In the genomic region with DNA sequence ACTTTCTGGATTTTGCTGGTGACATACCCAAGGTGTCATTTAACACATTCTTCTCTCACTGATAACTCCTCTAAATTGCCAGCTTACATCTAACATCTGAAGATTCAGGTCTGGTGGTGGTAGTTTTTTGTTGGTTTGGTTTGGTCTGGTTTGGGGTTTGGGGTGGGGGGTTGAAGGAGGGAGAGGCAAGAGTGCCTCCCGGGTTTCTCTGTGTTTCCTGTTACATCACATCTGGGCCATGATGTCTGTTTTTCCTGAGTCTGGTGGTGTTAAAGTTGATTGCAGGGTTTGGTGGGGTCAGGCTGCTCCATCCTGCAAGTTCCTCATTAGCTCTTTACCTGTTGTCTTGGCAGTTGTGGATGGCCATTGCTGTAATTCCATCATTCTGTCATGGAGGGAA, we compare ENCODE assay signal across 24 cellular contexts.
"Had no signal": no experiment of that assay in that cellular context is flagged by ENCODE, and none has a peak within 500 bp of the region (broad histone marks: within the 10 kb centered on the region; RNA-seq: fewer than 3 reads in every experiment).

No MANE protein-coding gene starts in this region.

- H3K27me3 Mint-ChIP-seq: activated naive CD4-positive, alpha-beta T cell treated with anti-CD3 and anti-CD28 coated beads, Interleukin-2, amount 50 U/mL, for 24 hours; dendritic cell treated with granulocyte-macrophage colony-stimulating factor and Interleukin-4, amounts not matched to agents 40 ng/mL and 50 ng/mL, for 4 days had no signal

- H3K4me3 ChIP-seq: cardiac muscle cell, gastroesophageal sphincter, heart left ventricle, lung, sigmoid colon, upper lobe of right lung had no signal

- H3K9me3 ChIP-seq: gastroesophageal sphincter, heart left ventricle, sigmoid colon, upper lobe of right lung had no signal

- H3K9me3 Mint-ChIP-seq: activated naive CD4-positive, alpha-beta T cell treated with anti-CD3 and anti-CD28 coated beads, Interleukin-2, amount 50 U/mL, for 24 hours; dendritic cell treated with granulocyte-macrophage colony-stimulating factor and Interleukin-4, amounts not matched to agents 40 ng/mL and 50 ng/mL, for 4 days; nephron progenitor cell; stimulated activated effector memory CD8-positive, alpha-beta T cell treated with anti-CD3 and anti-CD28 coated beads, Interleukin-12 subunit alpha, Interleukin-12 subunit beta, amount 100 ng/mL, for 72 hours had no signal

- H3K27ac ChIP-seq: cardiac muscle cell, gastroesophageal sphincter, heart left ventricle, sigmoid colon, upper lobe of right lung had no signal

- ATAC-seq: activated CD4-positive, CD25-positive, alpha-beta regulatory T cell treated with anti-CD3 and anti-CD28 coated beads, Interleukin-2, amount 50 U/mL, for 24 hours; esophagus mucosa; gastroesophageal sphincter; heart left ventricle; left lobe of liver; stimulated activated effector memory CD8-positive, alpha-beta T cell treated with anti-CD3 and anti-CD28 coated beads, Interleukin-12 subunit alpha, Interleukin-12 subunit beta, amount 100 ng/mL, for 72 hours; upper lobe of right lung had no signal

- H3K4me1 ChIP-seq: gastroesophageal sphincter, heart left ventricle, sigmoid colon, upper lobe of right lung had no signal

- DNase-seq: activated CD4-positive, alpha-beta T cell treated with anti-CD3 and anti-CD28 coated beads, Interleukin-2, amount 50 U/mL, for 48 hours; activated CD8-positive, alpha-beta memory T cell treated with anti-CD3 and anti-CD28 coated beads, Interleukin-2, amount 50 U/mL, for 48 hours; activated effector memory CD4-positive, alpha-beta T cell treated with Interleukin-2 at 50 U/mL for 16 hours; activated T-cell treated with anti-CD3 and anti-CD28 coated beads, Interleukin-2, amount 50 U/mL, for 48 hours; amniotic stem cell; effector CD8-positive, alpha-beta T cell; heart left ventricle; kidney; midbrain; nephron progenitor cell; nucleus accumbens; posterior cingulate gyrus; sigmoid colon; stimulated activated CD4-positive, alpha-beta T cell treated with anti-CD3 and anti-CD28 coated beads, Interleukin-4, amount 100 ng/mL, for 24 hours; upper lobe of right lung had no signal

- H3K4me3 Mint-ChIP-seq: activated naive CD4-positive, alpha-beta T cell treated with anti-CD3 and anti-CD28 coated beads, Interleukin-2, amount 50 U/mL, for 24 hours; dendritic cell treated with granulocyte-macrophage colony-stimulating factor and Interleukin-4, amounts not matched to agents 40 ng/mL and 50 ng/mL, for 4 days; nephron progenitor cell; stimulated activated effector memory CD8-positive, alpha-beta T cell treated with anti-CD3 and anti-CD28 coated beads, Interleukin-12 subunit alpha, Interleukin-12 subunit beta, amount 100 ng/mL, for 72 hours had no signal

- H3K36me3 ChIP-seq: cardiac muscle cell, gastroesophageal sphincter, heart left ventricle, sigmoid colon, upper lobe of right lung had no signal

- H3K36me3 Mint-ChIP-seq: activated naive CD4-positive, alpha-beta T cell treated with anti-CD3 and anti-CD28 coated beads, Interleukin-2, amount 50 U/mL, for 24 hours; stimulated activated effector memory CD8-positive, alpha-beta T cell treated with anti-CD3 and anti-CD28 coated beads, Interleukin-12 subunit alpha, Interleukin-12 subunit beta, amount 100 ng/mL, for 72 hours had no signal

- H3K27ac Mint-ChIP-seq: activated naive CD4-positive, alpha-beta T cell treated with anti-CD3 and anti-CD28 coated beads, Interleukin-2, amount 50 U/mL, for 24 hours; dendritic cell treated with granulocyte-macrophage colony-stimulating factor and Interleukin-4, amounts not matched to agents 40 ng/mL and 50 ng/mL, for 4 days; nephron progenitor cell; stimulated activated effector memory CD8-positive, alpha-beta T cell treated with anti-CD3 and anti-CD28 coated beads, Interleukin-12 subunit alpha, Interleukin-12 subunit beta, amount 100 ng/mL, for 72 hours had no signal

- H3K27me3 ChIP-seq: cardiac muscle cell, gastroesophageal sphincter, sigmoid colon, upper lobe of right lung had no signal
